Comparison of ENCODE assay signal across 1 cellular context in the genomic region with DNA sequence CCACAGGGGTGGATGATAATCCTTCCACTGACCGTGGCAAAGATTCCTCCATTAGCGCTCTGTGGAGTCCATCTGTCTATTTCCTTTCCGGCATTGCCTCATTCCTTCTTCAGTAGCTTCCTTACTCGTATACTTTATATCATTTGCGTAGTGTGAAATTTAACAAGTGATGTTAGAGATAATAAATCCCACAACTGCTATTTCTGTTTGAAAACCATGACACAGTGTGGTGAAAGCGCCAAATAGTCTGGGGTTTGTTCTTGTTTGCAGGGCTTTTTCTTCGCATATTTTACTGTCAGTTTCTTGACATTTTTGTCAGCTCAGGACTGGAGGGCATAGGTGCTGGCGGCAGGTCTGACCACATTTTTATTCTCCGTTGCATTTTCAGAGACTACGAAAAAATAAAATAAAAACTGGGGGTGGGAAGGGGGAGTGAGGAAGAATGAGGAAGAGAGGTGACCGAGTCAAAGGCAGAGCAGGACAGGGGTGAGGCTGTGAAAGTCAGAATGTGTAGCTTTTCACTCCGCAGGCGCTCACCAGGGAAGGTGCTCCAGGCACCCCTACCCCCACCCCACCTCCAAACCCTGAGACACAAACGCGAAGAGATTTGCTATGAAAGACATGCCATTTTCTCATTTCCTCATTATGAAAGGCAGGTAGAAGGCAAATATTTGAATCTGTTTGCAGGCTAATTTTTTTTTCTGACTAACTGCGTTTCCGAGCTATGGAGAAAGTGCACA.
TF ChIP-seq lines count a peak whose summit lies in the region.

No MANE protein-coding gene starts in this region.

TF ChIP-seq in HEK293T, 16 proteins besides CTCF, POLR2A, EP300 and RAD21 (continued from another document):
- no peak for TF ChIP-seq ZNF384 (IDR thresholded peaks at IDR 0.05)
- TF ChIP-seq SP1 (IDR thresholded peaks at IDR 0.05) = no peak
- TF ChIP-seq FOXA1 (IDR thresholded peaks at IDR 0.05) = no peak
